In the genomic region with DNA sequence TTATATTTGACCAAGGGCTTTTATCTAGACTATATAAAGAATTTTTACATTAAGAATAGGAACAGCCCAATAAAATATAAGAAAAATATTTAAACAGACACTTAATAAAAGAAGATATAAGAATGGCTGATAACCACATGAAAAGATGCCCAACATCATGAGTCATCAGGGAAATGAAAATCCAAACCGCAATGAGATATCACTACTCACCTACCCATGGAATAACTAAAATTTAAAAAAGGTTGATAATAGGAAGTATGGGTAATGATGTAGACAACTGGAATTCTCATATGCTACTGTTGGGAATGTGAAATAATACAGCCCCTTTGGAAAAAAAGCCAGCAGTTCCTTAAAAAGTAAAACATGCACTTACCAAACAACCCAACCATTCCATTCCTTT, we compare ENCODE assay signal across 29 cellular contexts.
"Had no signal": no experiment of that assay in that cellular context is flagged by ENCODE, and none has a peak within 500 bp of the region (broad histone marks: within the 10 kb centered on the region; RNA-seq: fewer than 3 reads in every experiment).

No MANE protein-coding gene starts in this region.

- ATAC-seq: activated CD8-positive, alpha-beta memory T cell treated with anti-CD3 and anti-CD28 coated beads, Interleukin-2, amount 10 ng/mL, durations not matched to agents 7 days and 5 days; activated CD8-positive, alpha-beta T cell treated with anti-CD3 and anti-CD28 coated beads for 36 hours; activated naive CD8-positive, alpha-beta T cell treated with anti-CD3 and anti-CD28 coated beads, Interleukin-2, amount 50 U/mL, for 24 hours; esophagus mucosa; gastroesophageal sphincter; heart left ventricle; left lung; naive thymus-derived CD8-positive, alpha-beta T cell; sciatic nerve; stimulated activated memory B cell treated with anti-CD40 and anti-IgM and Interleukin-4, amounts not matched to agents 10 μg/mL and 1 μg/mL and 100 μg/mL, for 72 hours had no signal

- DNase-seq: activated CD4-positive, alpha-beta T cell treated with anti-CD3 and anti-CD28 coated beads, Interleukin-2, amount 10 ng/mL, durations not matched to agents 7 days and 5 days; activated CD4-positive, CD25-positive, alpha-beta regulatory T cell treated with anti-CD3 and anti-CD28 coated beads, Interleukin-2, amount 50 U/mL, for 72 hours; activated CD8-positive, alpha-beta memory T cell treated with anti-CD3 and anti-CD28 coated beads, Interleukin-2, amount 10 ng/mL, durations not matched to agents 7 days and 5 days; activated CD8-positive, alpha-beta T cell treated with anti-CD3 and anti-CD28 coated beads for 36 hours; activated effector memory CD4-positive, alpha-beta T cell treated with anti-CD3 and anti-CD28 coated beads, Interleukin-2, amount 50 U/mL, for 16 hours; activated naive CD4-positive, alpha-beta T cell treated with anti-CD3 and anti-CD28 coated beads, Interleukin-2, amount 10 ng/mL, durations not matched to agents 7 days and 5 days; activated naive CD8-positive, alpha-beta T cell treated with anti-CD3 and anti-CD28 coated beads, Interleukin-2, amount 50 U/mL, for 24 hours; activated T-cell treated with anti-CD3 and anti-CD28 coated beads for 4 hours; anterior cingulate cortex; brain microvascular endothelial cell; central memory CD4-positive, alpha-beta T cell; dermis blood vessel endothelial cell; effector CD8-positive, alpha-beta T cell; heart left ventricle; kidney; left lung; naive thymus-derived CD8-positive, alpha-beta T cell; stimulated activated CD4-positive, alpha-beta T cell treated with anti-CD3 and anti-CD28 coated beads, Interleukin-15, amount 100 ng/mL, for 24 hours; stomach; WERI-Rb-1 had no signal

- H3K4me3 ChIP-seq: gastroesophageal sphincter, heart left ventricle, left lung, lung, neural progenitor cell, smooth muscle cell, stomach, suprapubic skin, tibial nerve had no signal
